ENCODE assay signal across 19 cellular contexts in genomic region chr6:54695815-54696214, GRCh38.
"Had no signal": no experiment of that assay in that cellular context is flagged by ENCODE, and none has a peak within 500 bp of the region (broad histone marks: within the 10 kb centered on the region; RNA-seq: fewer than 3 reads in every experiment).

No MANE protein-coding gene starts in this region.

- H3K9me3 ChIP-seq: esophagus squamous epithelium, spleen had no signal

- DNase-seq: activated CD4-positive, alpha-beta T cell treated with anti-CD3 and anti-CD28 coated beads, Interleukin-2, amount 10 ng/mL, durations not matched to agents 7 days and 5 days; activated CD8-positive, alpha-beta memory T cell treated with anti-CD3 and anti-CD28 coated beads for 24 hours; activated naive CD4-positive, alpha-beta T cell treated with anti-CD3 and anti-CD28 coated beads for 36 hours; esophagus squamous epithelium; foreskin fibroblast; glutamatergic neuron; left cardiac atrium; mammary epithelial cell; occipital lobe; right cardiac atrium; spleen; stimulated activated CD4-positive, alpha-beta T cell treated with anti-CD3 and anti-CD28 coated beads, Interleukin-2, amount 100 ng/mL, for 24 hours; stimulated activated naive CD4-positive, alpha-beta T cell treated with Interleukin-2 at 50 U/mL for 16 hours; T1000; trophoblast cell had no signal

- H3K36me3 Mint-ChIP-seq: natural killer cell treated with Interleukin-12 subunit alpha and Interleukin-12 subunit beta and Interleukin-15 and Interleukin-18, amount 100 ng/mL, for 72 hours; WTC11 had no signal

- H3K27ac Mint-ChIP-seq: activated CD4-positive, alpha-beta T cell treated with anti-CD3 and anti-CD28 coated beads, Interleukin-2, amount 10 ng/mL, durations not matched to agents 7 days and 5 days; activated naive CD4-positive, alpha-beta T cell treated with anti-CD3 and anti-CD28 coated beads for 36 hours; activated T-helper 17 cell treated with anti-CD3 and anti-CD28 coated beads, Interleukin-2, amount 50 U/mL, for 72 hours; natural killer cell treated with Interleukin-12 subunit alpha and Interleukin-12 subunit beta and Interleukin-15 and Interleukin-18, amount 100 ng/mL, for 72 hours; progenitor cell of endocrine pancreas; WTC11 had no signal

- H3K4me1 ChIP-seq: spleen had no signal

- ATAC-seq: activated T-helper 17 cell treated with anti-CD3 and anti-CD28 coated beads, Interleukin-2, amount 50 U/mL, for 72 hours; left cardiac atrium; natural killer cell treated with Interleukin-12 subunit alpha and Interleukin-12 subunit beta and Interleukin-15 and Interleukin-18, amount 100 ng/mL, for 72 hours; right cardiac atrium; WTC11 had no signal

- H3K4me3 ChIP-seq: esophagus squamous epithelium, spleen had no signal

- H3K27me3 ChIP-seq: esophagus squamous epithelium, spleen had no signal

- H3K27me3 Mint-ChIP-seq: activated CD4-positive, alpha-beta T cell treated with anti-CD3 and anti-CD28 coated beads, Interleukin-2, amount 10 ng/mL, durations not matched to agents 7 days and 5 days; activated T-helper 17 cell treated with anti-CD3 and anti-CD28 coated beads, Interleukin-2, amount 50 U/mL, for 72 hours; progenitor cell of endocrine pancreas had no signal

- H3K4me1 Mint-ChIP-seq: activated CD4-positive, alpha-beta T cell treated with anti-CD3 and anti-CD28 coated beads, Interleukin-2, amount 10 ng/mL, durations not matched to agents 7 days and 5 days; activated T-helper 17 cell treated with anti-CD3 and anti-CD28 coated beads, Interleukin-2, amount 50 U/mL, for 72 hours had no signal

- H3K4me3 Mint-ChIP-seq: activated CD4-positive, alpha-beta T cell treated with anti-CD3 and anti-CD28 coated beads, Interleukin-2, amount 10 ng/mL, durations not matched to agents 7 days and 5 days; activated naive CD4-positive, alpha-beta T cell treated with anti-CD3 and anti-CD28 coated beads for 36 hours; activated T-helper 17 cell treated with anti-CD3 and anti-CD28 coated beads, Interleukin-2, amount 50 U/mL, for 72 hours; natural killer cell treated with Interleukin-12 subunit alpha and Interleukin-12 subunit beta and Interleukin-15 and Interleukin-18, amount 100 ng/mL, for 72 hours; WTC11 had no signal

- H3K27ac ChIP-seq: esophagus squamous epithelium, spleen had no signal

- H3K36me3 ChIP-seq: esophagus squamous epithelium, spleen had no signal

- H3K9me3 Mint-ChIP-seq: activated CD4-positive, alpha-beta T cell treated with anti-CD3 and anti-CD28 coated beads, Interleukin-2, amount 10 ng/mL, durations not matched to agents 7 days and 5 days; activated T-helper 17 cell treated with anti-CD3 and anti-CD28 coated beads, Interleukin-2, amount 50 U/mL, for 72 hours; natural killer cell treated with Interleukin-12 subunit alpha and Interleukin-12 subunit beta and Interleukin-15 and Interleukin-18, amount 100 ng/mL, for 72 hours; WTC11 had no signal
